ENCODE assay signal across 17 cellular contexts in the genomic region with DNA sequence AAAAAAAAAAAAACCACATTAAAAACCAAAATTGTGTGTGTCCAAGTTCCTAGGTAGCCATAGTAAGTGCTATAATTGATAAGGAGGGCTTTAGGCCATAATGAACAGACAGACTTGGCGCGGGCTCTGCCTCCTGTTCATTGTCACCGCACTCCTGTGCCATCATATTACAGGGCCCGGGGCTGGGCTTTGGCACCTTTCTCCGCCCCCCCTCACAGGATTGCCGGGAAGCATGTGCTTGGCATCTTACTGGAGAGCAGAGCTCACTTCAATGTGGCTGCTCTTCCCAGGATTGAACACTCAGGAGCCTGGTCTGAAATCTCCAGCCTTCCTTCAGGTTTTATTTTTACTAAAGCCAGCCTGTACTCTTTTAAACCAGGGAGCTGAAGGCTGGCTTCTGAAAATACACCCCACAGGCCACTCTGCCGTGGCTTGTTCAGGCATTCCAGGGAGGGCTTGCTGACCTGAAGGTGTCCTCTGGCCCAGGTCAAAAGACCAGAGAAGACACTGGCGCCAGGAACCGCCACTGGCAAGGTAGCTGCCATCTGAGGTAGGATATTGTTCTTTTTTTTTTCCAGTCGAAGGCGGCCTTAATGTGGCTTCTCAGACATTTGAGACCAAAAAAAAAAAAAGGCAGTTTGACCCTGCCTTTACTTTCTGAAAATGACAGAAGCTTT. TPM values are rescaled to one million over a fixed set of nuclear protein-coding genes. Genes with fewer than 3 reads are reported as not detected.
DNase-seq lines count a peak whose midpoint lies in the region; ATAC-seq and TF ChIP-seq lines count a peak whose summit lies in the region.
"Had no signal": no experiment of that assay in that cellular context is flagged by ENCODE, and none has a peak within 500 bp of the region (broad histone marks: within the 10 kb centered on the region; RNA-seq: fewer than 3 reads in every experiment).

No MANE protein-coding gene starts in this region.

- H2BK5ac ChIP-seq in IMR-90 (ENCODE audit: low read depth, low read length, poor library complexity, severe bottlenecking), result peak overlapping the region; percentile 58

- H3K23ac ChIP-seq in IMR-90 (ENCODE audit: low read depth, low read length), result no peak overlapping the region

- peaks cover 8% of the 10 kb centered on the region; the same call in 1 of the 2 replicates for H3K9me1 ChIP-seq in IMR-90 (ENCODE audit: insufficient read depth, low read length)

- CTCF ChIA-PET in IMR-90 (lab: Yijun Ruan, JAX), result interaction anchor here (0.6 to 0.9 kb wide), 3 partner anchors 34 to 74 kb away, joined by 3 to 7 read pairs (median 5); no protein-coding TSS in a partner anchor

- H2AFZ ChIP-seq in IMR-90 (replicated peaks; ENCODE audit: low read length, poor library complexity), result no peak overlapping the region

- TF ChIP-seq CTCF in IMR-90 (conservative IDR thresholded peaks at IDR 0.05; ENCODE audit: low read depth, low read length), result no peak
- TF ChIP-seq CTCF in gastroesophageal sphincter (IDR thresholded peaks at IDR 0.05), result no peak
- TF ChIP-seq CTCF in stomach (IDR thresholded peaks at IDR 0.05), result no peak

- dilution Hi-C loops in IMR-90 (cut with HindIII; ENCODE audit: low sequenced_read_pairs, unreplicated experiment), result no loop called here

- no peak for ATAC-seq in IMR-90 (ENCODE audit: low read depth)
- peak; percentile 54 for ATAC-seq in gastroesophageal sphincter
- no peak for ATAC-seq in GM18502 (IDR thresholded peaks at IDR 0.05; ENCODE audit: poor library complexity, unreplicated experiment)
- ATAC-seq in GM21528 (IDR thresholded peaks at IDR 0.05; ENCODE audit: low FRiP score, unreplicated experiment), result no peak
- ATAC-seq: natural killer cell treated with Interleukin-12 subunit alpha and Interleukin-12 subunit beta and Interleukin-15 and Interleukin-18, amount 100 ng/mL, for 72 hours had no signal

- H2BK15ac ChIP-seq in IMR-90 (ENCODE audit: low read depth, low read length), result no peak overlapping the region

- no peak overlapping the region for H4K5ac ChIP-seq in IMR-90 (ENCODE audit: low read depth, low read length)

- no peak for DNase-seq in IMR-90
- DNase-seq in mesenteric fat pad (ENCODE audit: low spot score), result peak; percentile 77
- DNase-seq in stomach, result no peak
- no peak for DNase-seq in NCI-H446 treated with DMSO at 0.1 percent for 48 hours (lab: John Stamatoyannopoulos, UW)
- DNase-seq in OCI-M2 (lab: John Stamatoyannopoulos, UW; ENCODE audit: unreplicated experiment), result no peak
- DNase-seq: activated CD4-positive, alpha-beta memory T cell treated with anti-CD3 and anti-CD28 coated beads for 36 hours; hippocampal formation; kidney glomerular epithelial cell; NCI-H748 treated with DMSO at 0.1 percent for 48 hours; stimulated activated CD4-positive, alpha-beta T cell treated with anti-CD3 and anti-CD28 coated beads, Interleukin-2, amount 100 ng/mL, for 48 hours; stimulated activated CD8-positive, alpha-beta memory T cell treated with anti-CD3 and anti-CD28 coated beads, Interleukin-4, amount 100 ng/mL, for 48 hours; SW 1271 had no signal

- no peaks in the 10 kb centered on the region; the same call in 1 of the 2 replicates for H4K20me1 ChIP-seq in IMR-90 (ENCODE audit: insufficient read depth, low read length)

- no peak overlapping the region for H3K56ac ChIP-seq in IMR-90 (ENCODE audit: extremely low read depth, insufficient read depth, low read length)

- peaks cover 17 to 21% of the 10 kb centered on the region in 2 experiments for H3K79me1 ChIP-seq in IMR-90 (ENCODE audit: low read depth in 1 of 2, low read length in 2 of 2)

- no peak for TF ChIP-seq RAD21 in IMR-90 (IDR thresholded peaks at IDR 0.05; ENCODE audit: low read length)

- H3K27me3 ChIP-seq in IMR-90 (ENCODE audit: control insufficient read depth, insufficient read depth, low read length) (no peaks in the 10 kb centered on the region), gastroesophageal sphincter (no peaks in the 10 kb centered on the region), stomach (no peaks in the 10 kb centered on the region)

- H3K4me2 ChIP-seq in IMR-90 (ENCODE audit: low read depth, low read length), result peak overlapping the region; percentile 37; the same call in 1 of the 2 replicates

- no peak overlapping the region for H2AK9ac ChIP-seq in IMR-90 (replicated peaks; ENCODE audit: low read depth, low read length, poor library complexity)

- H3K9me3 ChIP-seq in IMR-90 (ENCODE audit: control insufficient read depth, insufficient read depth, low read length), result no peaks in the 10 kb centered on the region
- H3K9me3 ChIP-seq in gastroesophageal sphincter, result no peaks in the 10 kb centered on the region
- H3K9me3 ChIP-seq in stomach, result no peaks in the 10 kb centered on the region
- H3K9me3 ChIP-seq: HAP-1 had no signal

- H3K36me3 ChIP-seq in IMR-90 (ENCODE audit: control insufficient read depth, insufficient read depth, low read length) (no peaks in the 10 kb centered on the region), gastroesophageal sphincter (no peaks in the 10 kb centered on the region), stomach (no peaks in the 10 kb centered on the region)
- H3K36me3 ChIP-seq: HAP-1 had no signal

- POLR2A ChIA-PET in IMR-90 (lab: Charles Lee; ENCODE audit: unreplicated experiment), result no interaction called here

- H4K8ac ChIP-seq in IMR-90 (ENCODE audit: low read depth in 2 of 2, low read length in 2 of 2), result no peak overlapping the region

- no peak for TF ChIP-seq POLR2A in IMR-90 (IDR thresholded peaks at IDR 0.05; ENCODE audit: low read depth, low read length)
- TF ChIP-seq POLR2A in gastroesophageal sphincter (IDR thresholded peaks at IDR 0.05), result no peak
- TF ChIP-seq POLR2A in stomach (IDR thresholded peaks at IDR 0.05), result no peak

- BruUV-seq in IMR-90 (replicated peaks; lab: Mats Ljungman, UMichigan), result no TSS peak

- H3K27ac ChIP-seq in IMR-90 (ENCODE audit: insufficient read depth, low read length), result 0 out of 2 replicates have a peak overlapping the region, but pooled peaks have one; percentile 6
- H3K27ac ChIP-seq in gastroesophageal sphincter, result peak overlapping the region; percentile 60 to 83 (median 78)
- peak overlapping the region in 4 of 5 donors; percentile 41 to 83 (median 63) for H3K27ac ChIP-seq in stomach

- no peak overlapping the region for H4K91ac ChIP-seq in IMR-90 (ENCODE audit: insufficient read depth, low read depth, low read length)

- H3K4ac ChIP-seq in IMR-90 (ENCODE audit: low read depth, low read length), result no peak overlapping the region; the same call in 1 of the 2 replicates

- H3K4me3 ChIP-seq in IMR-90 (ENCODE audit: insufficient read depth, low read depth, low read length), result no peak overlapping the region
- no peak overlapping the region for H3K4me3 ChIP-seq in gastroesophageal sphincter
- no peak overlapping the region for H3K4me3 ChIP-seq in stomach
- H3K4me3 ChIP-seq: HAP-1 had no signal

- 100% methylated on average over 3 of the region's 11 CpGs; no CpG with 5 or more reads in 1 of the 2 experiments for WGBS in IMR-90 (ENCODE audit: extremely low coverage in 2 of 2, insufficient read length in 1 of 2), 2 experiments
- 55 to 67% methylated on average over 7 to 8 of the region's 11 CpGs for WGBS in gastroesophageal sphincter (ENCODE audit: low coverage in 1 of 2), 2 donors
- WGBS in stomach, 5 donors, result 85 to 96% (median 92%) methylated on average over 11 of the region's 11 CpGs

- intact Hi-C loops in IMR-90 (cut with micrococcal nuclease) (loop anchor here (5.0 kb wide), 1 partner anchor 46 kb away; the partner anchor contains the start of gene TMEM11), stomach (cut with DNase I; ENCODE audit: low total_unique reads) (no loop called here)

- H3K14ac ChIP-seq in IMR-90 (replicated peaks; ENCODE audit: low read depth, low read length), result no peak overlapping the region

- H2BK120ac ChIP-seq in IMR-90 (ENCODE audit: low read depth, low read length), result peak overlapping the region; percentile 29; the same call in 1 of the 2 replicates

- no peak for TF ChIP-seq EP300 in gastroesophageal sphincter (IDR thresholded peaks at IDR 0.05)
- TF ChIP-seq EP300 in stomach (IDR thresholded peaks at IDR 0.05), result no peak

- peak overlapping the region; percentile 57; the same call in 1 of the 2 replicates for H3K9ac ChIP-seq in IMR-90 (ENCODE audit: low read depth, low read length)

- H3K4me1 ChIP-seq in IMR-90 (ENCODE audit: control insufficient read depth, insufficient read depth, low read length), result peaks cover 19% of the 10 kb centered on the region
- peaks cover 4 to 79% (median 34%) of the 10 kb centered on the region in 3 donors for H3K4me1 ChIP-seq in gastroesophageal sphincter
- H3K4me1 ChIP-seq in stomach, result peaks cover 10 to 68% (median 37%) of the 10 kb centered on the region in 4 donors
- H3K4me1 ChIP-seq: HAP-1 had no signal

- H3K18ac ChIP-seq in IMR-90 (ENCODE audit: low read depth, low read length), result no peak overlapping the region; the same call in 1 of the 2 replicates

- in situ Hi-C loops in IMR-90 (cut with MboI; ENCODE audit: low sequenced_read_pairs), result no loop called here

- H2BK20ac ChIP-seq in IMR-90 (ENCODE audit: low read depth, low read length), result peak overlapping the region; percentile 62; the same call in 1 of the 2 replicates

- no peak overlapping the region for H2AK5ac ChIP-seq in IMR-90 (ENCODE audit: low read depth, low read length)

TF ChIP-seq in IMR-90, 13 proteins besides CTCF, POLR2A, EP300 and RAD21 (continues in another document):
- TF ChIP-seq BHLHE40 (IDR thresholded peaks at IDR 0.05; ENCODE audit: low read depth, low read length), result no peak
- TF ChIP-seq, protein P1, sequence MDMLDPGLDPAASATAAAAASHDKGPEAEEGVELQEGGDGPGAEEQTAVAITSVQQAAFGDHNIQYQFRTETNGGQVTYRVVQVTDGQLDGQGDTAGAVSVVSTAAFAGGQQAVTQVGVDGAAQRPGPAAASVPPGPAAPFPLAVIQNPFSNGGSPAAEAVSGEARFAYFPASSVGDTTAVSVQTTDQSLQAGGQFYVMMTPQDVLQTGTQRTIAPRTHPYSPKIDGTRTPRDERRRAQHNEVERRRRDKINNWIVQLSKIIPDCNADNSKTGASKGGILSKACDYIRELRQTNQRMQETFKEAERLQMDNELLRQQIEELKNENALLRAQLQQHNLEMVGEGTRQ (IDR thresholded peaks at IDR 0.05; ENCODE audit: low read depth, low read length), result no peak

RNA-seq across cellular contexts. Expression of gene DHRS7B, which starts 39.3 kb away (rescaled TPM):
- total RNA-seq in IMR-90 (2012; rRNA removed) (24.2 and 34.4 TPM in 2 replicates), gastroesophageal sphincter (10 to 100 TPM; 17.0 to 44.2 (median 37.4) TPM), mesenteric fat pad (34.4 TPM), stomach (10 to 100 TPM in 3 of 5 donors, 1 to 10 TPM in 1, not detected in 1; 5.8 to 32.9 (median 19.5) TPM)
- polyA plus RNA-seq in IMR-90 (2012; rRNA removed) (22.7 and 24.4 TPM in 2 replicates), stomach (10 to 100 TPM; 12.8 to 27.8 (median 20.3) TPM)
- 8.9 and 11.1 TPM in 2 replicates for polyA plus RNA-seq in IMR-90 (2012; cell fraction: cytosol; rRNA removed)
- polyA plus RNA-seq in IMR-90 (2012; cell fraction: nucleus; rRNA removed; ENCODE audit: low replicate concordance), result 13.3 and 15.6 TPM in 2 replicates

RNA-seq across cellular contexts. Expression of gene TMEM11, which starts 47.9 kb away (rescaled TPM):
- total RNA-seq in IMR-90 (2012; rRNA removed) (19.2 and 19.9 TPM in 2 replicates), gastroesophageal sphincter (10 to 100 TPM; 14.8 to 24.5 (median 22.1) TPM), mesenteric fat pad (37.9 TPM), stomach (10 to 100 TPM in 1 of 5 donors, 1 to 10 TPM in 3, under 1 TPM in 1; 0.87 to 17.7 (median 2.3) TPM)
- polyA plus RNA-seq in IMR-90 (2012; rRNA removed) (44.7 and 57.6 TPM in 2 replicates), stomach (10 to 100 TPM; 23.8 to 30.8 (median 25.0) TPM)
- polyA plus RNA-seq in IMR-90 (2012; cell fraction: cytosol; rRNA removed), result 38.0 and 64.3 TPM in 2 replicates
- polyA plus RNA-seq in IMR-90 (2012; cell fraction: nucleus; rRNA removed; ENCODE audit: low replicate concordance), result 17.1 and 33.2 TPM in 2 replicates

Comparison
In these comparisons a context has a peak if more than half of its experiments do, and no peak if none do; other contexts are left out.
1. H3K27ac ChIP-seq: peak in every context shown above with its lines; median percentile 78 in gastroesophageal sphincter; 63 in stomach; 6 in IMR-90.